21 cellular contexts compared by ENCODE assay signal in the genomic region with DNA sequence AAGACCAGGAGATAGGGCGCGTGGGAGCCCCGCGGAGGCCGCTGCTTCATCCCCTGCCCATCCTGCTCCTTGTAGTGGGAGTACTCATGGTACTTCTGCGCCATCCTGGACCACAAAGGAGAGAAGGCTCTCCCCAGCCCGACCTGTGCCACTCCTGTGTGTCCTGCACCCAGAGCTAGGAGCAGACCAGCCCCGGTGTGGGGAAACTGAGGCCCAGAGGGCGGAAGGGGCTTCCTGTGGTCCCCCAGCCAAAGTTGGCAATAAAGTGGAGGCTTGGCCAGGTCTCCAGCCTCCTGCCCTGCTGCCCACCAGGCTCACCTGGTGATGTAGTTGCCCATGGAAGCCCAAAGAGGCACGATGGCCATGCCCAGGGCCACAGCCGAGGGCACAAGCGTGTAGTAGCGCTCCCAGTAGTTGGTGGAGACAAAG.
"Had no signal": no experiment of that assay in that cellular context is flagged by ENCODE, and none has a peak within 500 bp of the region (broad histone marks: within the 10 kb centered on the region; RNA-seq: fewer than 3 reads in every experiment).

No MANE protein-coding gene starts in this region.

- H3K36me3 ChIP-seq: ovary, thoracic aorta had no signal

- H3K4me3 ChIP-seq: body of pancreas, hepatocyte, ovary, smooth muscle cell, thoracic aorta, upper lobe of left lung had no signal

- H2AFZ ChIP-seq: hepatocyte had no signal

- H3K79me2 ChIP-seq: hepatocyte had no signal

- H3K27me3 ChIP-seq: body of pancreas, foreskin keratinocyte, hepatocyte, ovary, upper lobe of left lung had no signal

- ATAC-seq: activated T-helper 17 cell treated with anti-CD3 and anti-CD28 coated beads, Interleukin-2, amount 50 U/mL, for 72 hours; body of pancreas; foreskin keratinocyte; sciatic nerve; stimulated activated naive B cell treated with anti-CD40 and anti-IgM and Interleukin-4, amounts not matched to agents 10 μg/mL and 1 μg/mL and 100 μg/mL, for 72 hours had no signal

- H3K27ac Mint-ChIP-seq: activated T-helper 17 cell treated with anti-CD3 and anti-CD28 coated beads, Interleukin-2, amount 50 U/mL, for 72 hours had no signal

- H3K9me3 ChIP-seq: body of pancreas, ovary, thoracic aorta, upper lobe of left lung had no signal

- H3K4me1 ChIP-seq: foreskin keratinocyte had no signal

- DNase-seq: activated CD4-positive, alpha-beta memory T cell treated with anti-CD3 and anti-CD28 coated beads, Interleukin-2, amount 10 ng/mL, durations not matched to agents 7 days and 5 days; activated CD4-positive, alpha-beta T cell treated with anti-CD3 and anti-CD28 coated beads for 48 hours; activated CD4-positive, CD25-positive, alpha-beta regulatory T cell; activated naive CD4-positive, alpha-beta T cell; activated naive CD8-positive, alpha-beta T cell treated with anti-CD3 and anti-CD28 coated beads, Interleukin-2, amount 10 ng/mL, durations not matched to agents 7 days and 5 days; activated T-cell treated with anti-CD3 and anti-CD28 coated beads, Interleukin-2, amount 50 U/mL, for 1 hour; body of pancreas; foreskin keratinocyte; midbrain; ovary; stimulated activated CD4-positive, alpha-beta T cell treated with anti-CD3 and anti-CD28 coated beads, Interleukin-4, amount 100 ng/mL, for 24 hours; stimulated activated naive B cell treated with anti-CD40 and anti-IgM and Interleukin-4, amounts not matched to agents 10 μg/mL and 1 μg/mL and 100 μg/mL, for 72 hours; T-helper 1 cell; T-helper 9 cell; upper lobe of left lung had no signal

- H3K27ac ChIP-seq: body of pancreas, foreskin keratinocyte, hepatocyte, ovary, thoracic aorta, upper lobe of left lung had no signal

- H3K4me2 ChIP-seq: hepatocyte, smooth muscle cell had no signal

- H3K4me3 Mint-ChIP-seq: activated CD4-positive, alpha-beta memory T cell treated with anti-CD3 and anti-CD28 coated beads, Interleukin-2, amount 10 ng/mL, durations not matched to agents 7 days and 5 days; activated T-helper 17 cell treated with anti-CD3 and anti-CD28 coated beads, Interleukin-2, amount 50 U/mL, for 72 hours; neural crest cell; stimulated activated naive B cell treated with anti-CD40 and anti-IgM and Interleukin-4, amounts not matched to agents 10 μg/mL and 1 μg/mL and 100 μg/mL, for 72 hours had no signal

- H3K9me3 Mint-ChIP-seq: activated CD4-positive, alpha-beta memory T cell treated with anti-CD3 and anti-CD28 coated beads, Interleukin-2, amount 10 ng/mL, durations not matched to agents 7 days and 5 days; activated naive CD8-positive, alpha-beta T cell treated with anti-CD3 and anti-CD28 coated beads, Interleukin-2, amount 10 ng/mL, durations not matched to agents 7 days and 5 days; activated T-helper 17 cell treated with anti-CD3 and anti-CD28 coated beads, Interleukin-2, amount 50 U/mL, for 72 hours; neural crest cell had no signal

- H3K27me3 Mint-ChIP-seq: activated CD4-positive, alpha-beta memory T cell treated with anti-CD3 and anti-CD28 coated beads, Interleukin-2, amount 10 ng/mL, durations not matched to agents 7 days and 5 days; activated naive CD8-positive, alpha-beta T cell treated with anti-CD3 and anti-CD28 coated beads, Interleukin-2, amount 10 ng/mL, durations not matched to agents 7 days and 5 days; activated T-helper 17 cell treated with anti-CD3 and anti-CD28 coated beads, Interleukin-2, amount 50 U/mL, for 72 hours; stimulated activated naive B cell treated with anti-CD40 and anti-IgM and Interleukin-4, amounts not matched to agents 10 μg/mL and 1 μg/mL and 100 μg/mL, for 72 hours had no signal
